In genomic region chr2:134454931-134455330, GRCh38 we compare ENCODE assay signal across 23 cellular contexts.
"Had no signal": no experiment of that assay in that cellular context is flagged by ENCODE, and none has a peak within 500 bp of the region (broad histone marks: within the 10 kb centered on the region; RNA-seq: fewer than 3 reads in every experiment).

No MANE protein-coding gene starts in this region.

- ATAC-seq: activated T-cell treated with anti-CD3 and anti-CD28 coated beads, Interleukin-2, amount 50 U/mL, for 72 hours; body of pancreas; stimulated activated naive B cell treated with anti-CD40 and anti-IgM and Interleukin-4, amounts not matched to agents 10 μg/mL and 1 μg/mL and 100 μg/mL, for 72 hours; T-helper 17 cell had no signal

- H3K9me3 ChIP-seq: body of pancreas, left ventricle myocardium inferior, right lobe of liver, thoracic aorta, upper lobe of left lung had no signal

- H3K27ac ChIP-seq: left ventricle myocardium inferior, thoracic aorta, upper lobe of left lung had no signal

- H3K36me3 ChIP-seq: right lobe of liver, thoracic aorta had no signal

- DNase-seq: activated CD4-positive, alpha-beta T cell treated with anti-CD3 and anti-CD28 coated beads for 4 hours; activated CD4-positive, alpha-beta T cell treated with anti-CD3 and anti-CD28 coated beads, Interleukin-2, amount 50 U/mL, for 48 hours; activated CD4-positive, CD25-positive, alpha-beta regulatory T cell; activated gamma-delta T cell; activated T-cell treated with anti-CD3 and anti-CD28 coated beads, Interleukin-2, amount 50 U/mL, for 72 hours; anterior cingulate cortex; caudate nucleus; effector CD4-positive, alpha-beta T cell; foreskin melanocyte; immature natural killer cell; left ventricle myocardium inferior; midbrain; occipital lobe; stimulated activated CD4-positive, alpha-beta T cell treated with anti-CD3 and anti-CD28 coated beads, Interleukin-2, amount 100 ng/mL, for 48 hours; stimulated activated CD8-positive, alpha-beta memory T cell treated with anti-CD3 and anti-CD28 coated beads, Interleukin-4, amount 100 ng/mL, for 48 hours; stimulated activated naive B cell treated with anti-CD40 and anti-IgM and Interleukin-4, amounts not matched to agents 10 μg/mL and 1 μg/mL and 100 μg/mL, for 72 hours; SW 1271; T-helper 17 cell; upper lobe of left lung had no signal

- H3K4me3 ChIP-seq: body of pancreas, left ventricle myocardium inferior, right lobe of liver, smooth muscle cell, thoracic aorta, upper lobe of left lung had no signal

- H3K27me3 ChIP-seq: body of pancreas, right lobe of liver, upper lobe of left lung had no signal

- H3K4me2 ChIP-seq: smooth muscle cell had no signal
